In genomic region chr6:121333196-121333595, GRCh38 we compare ENCODE assay signal across 10 cellular contexts. TPM values are rescaled to one million over a fixed set of nuclear protein-coding genes. Genes with fewer than 3 reads are reported as not detected.
DNase-seq lines count a peak whose midpoint lies in the region; ATAC-seq and FAIRE-seq lines count a peak whose summit lies in the region.
"Had no signal": no experiment of that assay in that cellular context is flagged by ENCODE, and none has a peak within 500 bp of the region (broad histone marks: within the 10 kb centered on the region; RNA-seq: fewer than 3 reads in every experiment).

No MANE protein-coding gene starts in this region.

- H3K9me3 ChIP-seq in BLaER1 treated with 17β-estradiol and CSF1 and Interleukin-3, amounts not matched to agents 10 nM and 100 nM (replicated peaks in 1 of 11): no peaks in the 10 kb centered on the region
- H3K9me3 ChIP-seq: left lung had no signal

- ATAC-seq in memory B cell (ENCODE audit: low read depth) (no peak), GM21528 (IDR thresholded peaks at IDR 0.05; ENCODE audit: low FRiP score, unreplicated experiment) (no peak), Right ventricle myocardium inferior (no peak)
- ATAC-seq: activated CD4-positive, CD25-positive, alpha-beta regulatory T cell treated with anti-CD3 and anti-CD28 coated beads, Interleukin-2, amount 50 U/mL, for 24 hours; left lung had no signal

- H3K27ac ChIP-seq in BLaER1 treated with 17β-estradiol and CSF1 and Interleukin-3, amounts not matched to agents 10 nM and 100 nM: no peak overlapping the region

- no peaks in the 10 kb centered on the region for H3K36me3 Mint-ChIP-seq in activated CD4-positive, alpha-beta memory T cell treated with anti-CD3 and anti-CD28 coated beads for 36 hours
- H3K36me3 Mint-ChIP-seq in memory B cell: no peaks in the 10 kb centered on the region

- H4K20me1 ChIP-seq in BLaER1 treated with 17β-estradiol and CSF1 and Interleukin-3, amounts not matched to agents 10 nM and 100 nM: no peaks in the 10 kb centered on the region

- POLR2A ChIA-PET in activated CD4-positive, alpha-beta memory T cell treated with anti-CD3 and anti-CD28 coated beads for 36 hours (lab: Charles Lee): no interaction called here

- H3K4me1 Mint-ChIP-seq in activated CD4-positive, alpha-beta memory T cell treated with anti-CD3 and anti-CD28 coated beads for 36 hours (ENCODE audit: low read depth): peaks cover 19% of the 10 kb centered on the region
- peaks cover 15% of the 10 kb centered on the region for H3K4me1 Mint-ChIP-seq in memory B cell

- no peaks in the 10 kb centered on the region for H3K36me3 ChIP-seq in BLaER1 treated with 17β-estradiol and CSF1 and Interleukin-3, amounts not matched to agents 10 nM and 100 nM
- H3K36me3 ChIP-seq: left lung had no signal

- DNase-seq in activated CD4-positive, alpha-beta memory T cell treated with anti-CD3 and anti-CD28 coated beads for 36 hours: no peak
- no peak for DNase-seq in memory B cell (ENCODE audit: low spot score in 2 of 2)
- DNase-seq in COR-L47 (lab: John Stamatoyannopoulos, UW): no peak
- no peak for DNase-seq in Right ventricle myocardium inferior (ENCODE audit: missing footprints)
- DNase-seq: NCI-H446 had no signal

- peak overlapping the region; percentile 71 to 87 (median 78) for H3K4me2 ChIP-seq in BLaER1 treated with 17β-estradiol and CSF1 and Interleukin-3, amounts not matched to agents 10 nM and 100 nM

- FAIRE-seq in G401.6 (lab: Jason Lieb, UNC): peak; percentile 72

- CTCF ChIA-PET in activated CD4-positive, alpha-beta memory T cell treated with anti-CD3 and anti-CD28 coated beads for 36 hours (lab: Charles Lee): no interaction called here

- peaks cover 20 to 38% (median 28%) of the 10 kb centered on the region in 10 experiments for H3K4me1 ChIP-seq in BLaER1 treated with 17β-estradiol and CSF1 and Interleukin-3, amounts not matched to agents 10 nM and 100 nM

- intact Hi-C loops in activated CD4-positive, alpha-beta memory T cell treated with anti-CD3 and anti-CD28 coated beads for 36 hours (cut with micrococcal nuclease): loop anchor here (10.0 kb wide), 1 partner anchor 1988 kb away; the partner anchor contains the start of gene MAN1A1
- intact Hi-C loops in Right ventricle myocardium inferior (cut with DNase I): loop anchor here (10.0 kb wide), 2 partner anchors 852 to 1062 kb away; partner anchors contain the start of gene HSF2

- no peaks in the 10 kb centered on the region for H3K27me3 ChIP-seq in BLaER1 treated with 17β-estradiol and CSF1 and Interleukin-3, amounts not matched to agents 10 nM and 100 nM
- H3K27me3 ChIP-seq: left lung had no signal

- peak overlapping the region in 5 of 10 experiments; percentile 74 to 85 (median 75); a peak in 6 of 20 replicates for H3K4me3 ChIP-seq in BLaER1 treated with 17β-estradiol and CSF1 and Interleukin-3, amounts not matched to agents 10 nM and 100 nM

- H3K9me3 Mint-ChIP-seq in activated CD4-positive, alpha-beta memory T cell treated with anti-CD3 and anti-CD28 coated beads for 36 hours: no peaks in the 10 kb centered on the region
- H3K9me3 Mint-ChIP-seq in memory B cell: no peaks in the 10 kb centered on the region

- peak overlapping the region; percentile 92 for H3K4me3 Mint-ChIP-seq in activated CD4-positive, alpha-beta memory T cell treated with anti-CD3 and anti-CD28 coated beads for 36 hours
- peak overlapping the region; percentile 51 for H3K4me3 Mint-ChIP-seq in memory B cell

- H3K9ac ChIP-seq in BLaER1 treated with 17β-estradiol and CSF1 and Interleukin-3, amounts not matched to agents 10 nM and 100 nM: peak overlapping the region in 1 of 11 experiments; percentile 90; a peak in 2 of 22 replicates

- H3K27me3 Mint-ChIP-seq in activated CD4-positive, alpha-beta memory T cell treated with anti-CD3 and anti-CD28 coated beads for 36 hours: no peaks in the 10 kb centered on the region
- H3K27me3 Mint-ChIP-seq in memory B cell: no peaks in the 10 kb centered on the region

- no peak overlapping the region for H3K27ac Mint-ChIP-seq in activated CD4-positive, alpha-beta memory T cell treated with anti-CD3 and anti-CD28 coated beads for 36 hours
- H3K27ac Mint-ChIP-seq in memory B cell: peak overlapping the region; percentile 98

RNA-seq across cellular contexts. Expression of gene TBC1D32, which starts 1.1 kb away (rescaled TPM):
- total RNA-seq in activated CD4-positive, alpha-beta memory T cell treated with anti-CD3 and anti-CD28 coated beads for 36 hours: 1 to 10 TPM; 4.6 to 6.7 TPM
- 3.1 TPM for total RNA-seq in Right ventricle myocardium inferior
